ENCODE assay signal across 8 cellular contexts in genomic region chrX:53422091-53422914, GRCh38. TPM values are rescaled to one million over a fixed set of nuclear protein-coding genes. Genes with fewer than 3 reads are reported as not detected.
DNase-seq lines count a peak whose midpoint lies in the region; ATAC-seq lines count a peak whose summit lies in the region.

Gene RIBC1, plus strand, starts transcription at chrX:53422873. Its CDS starts 3,404 bp downstream, at chrX:53426277.
Gene SMC1A, minus strand, starts transcription at chrX:53422654. Its CDS starts 54 bp downstream, at chrX:53422600.

- H3K36me3 Mint-ChIP-seq in dendritic cell treated with granulocyte-macrophage colony-stimulating factor and Interleukin-4, amounts not matched to agents 40 ng/mL and 50 ng/mL, for 4 days (ENCODE audit: low read depth) = peaks cover 17% of the 10 kb centered on the region

- peak within 1 kb of the TSS; percentile 92 for H3K27ac Mint-ChIP-seq in dendritic cell treated with granulocyte-macrophage colony-stimulating factor and Interleukin-4, amounts not matched to agents 40 ng/mL and 50 ng/mL, for 4 days

- peak; percentile 96 for DNase-seq in CD1c-positive myeloid dendritic cell (ENCODE audit: extremely low spot score)
- peak; percentile 83 for DNase-seq in NCI-H748 treated with DMSO at 0.1 percent for 48 hours (lab: John Stamatoyannopoulos, UW)
- peak; percentile 90 to 94 for DNase-seq in activated CD4-positive, alpha-beta T cell treated with anti-CD3 and anti-CD28 coated beads, Interleukin-2, amount 50 U/mL, for 4 hours
- peak; percentile 95 for DNase-seq in left lobe of liver (ENCODE audit: low spot score)
- peak; percentile 92 for DNase-seq in stimulated activated CD4-positive, alpha-beta T cell treated with anti-CD3 and anti-CD28 coated beads, Interleukin-2, amount 100 ng/mL, for 24 hours

- peak within 1 kb of the TSS; percentile 96 for H3K4me3 Mint-ChIP-seq in dendritic cell treated with granulocyte-macrophage colony-stimulating factor and Interleukin-4, amounts not matched to agents 40 ng/mL and 50 ng/mL, for 4 days

- no peaks in the 10 kb centered on the region for H3K27me3 Mint-ChIP-seq in dendritic cell treated with granulocyte-macrophage colony-stimulating factor and Interleukin-4, amounts not matched to agents 40 ng/mL and 50 ng/mL, for 4 days

- intact Hi-C loops in dendritic cell treated with granulocyte-macrophage colony-stimulating factor and Interleukin-4, amounts not matched to agents 40 ng/mL and 50 ng/mL, for 4 days (cut with micrococcal nuclease) = loop anchor here (1.0 kb wide), 1 partner anchor 12 kb away; the partner anchor contains the start of gene HSD17B10

- peak; percentile 89 for ATAC-seq in GM19397 (IDR thresholded peaks at IDR 0.05; ENCODE audit: unreplicated experiment)
- ATAC-seq in HG03565 (IDR thresholded peaks at IDR 0.05; ENCODE audit: unreplicated experiment) = peak; percentile 94
- peak; percentile 93 for ATAC-seq in left lobe of liver

- no peaks in the 10 kb centered on the region for H3K9me3 Mint-ChIP-seq in dendritic cell treated with granulocyte-macrophage colony-stimulating factor and Interleukin-4, amounts not matched to agents 40 ng/mL and 50 ng/mL, for 4 days

- H3K4me1 Mint-ChIP-seq in dendritic cell treated with granulocyte-macrophage colony-stimulating factor and Interleukin-4, amounts not matched to agents 40 ng/mL and 50 ng/mL, for 4 days (ENCODE audit: low read depth) = peaks cover 26% of the 10 kb centered on the region

RNA-seq across cellular contexts. Expression of gene RIBC1, which starts in this region (rescaled TPM):
- 0.38 TPM for total RNA-seq in left lobe of liver

RNA-seq across cellular contexts. Expression of gene SMC1A, which starts in this region (rescaled TPM):
- total RNA-seq in left lobe of liver = 27.8 TPM

Comparison
In these comparisons a context has a peak if more than half of its experiments do, and no peak if none do; other contexts are left out.
1. Peak in every context shown above with its lines: DNase-seq and ATAC-seq.